Comparison of ENCODE assay signal across 8 cellular contexts in the genomic region with DNA sequence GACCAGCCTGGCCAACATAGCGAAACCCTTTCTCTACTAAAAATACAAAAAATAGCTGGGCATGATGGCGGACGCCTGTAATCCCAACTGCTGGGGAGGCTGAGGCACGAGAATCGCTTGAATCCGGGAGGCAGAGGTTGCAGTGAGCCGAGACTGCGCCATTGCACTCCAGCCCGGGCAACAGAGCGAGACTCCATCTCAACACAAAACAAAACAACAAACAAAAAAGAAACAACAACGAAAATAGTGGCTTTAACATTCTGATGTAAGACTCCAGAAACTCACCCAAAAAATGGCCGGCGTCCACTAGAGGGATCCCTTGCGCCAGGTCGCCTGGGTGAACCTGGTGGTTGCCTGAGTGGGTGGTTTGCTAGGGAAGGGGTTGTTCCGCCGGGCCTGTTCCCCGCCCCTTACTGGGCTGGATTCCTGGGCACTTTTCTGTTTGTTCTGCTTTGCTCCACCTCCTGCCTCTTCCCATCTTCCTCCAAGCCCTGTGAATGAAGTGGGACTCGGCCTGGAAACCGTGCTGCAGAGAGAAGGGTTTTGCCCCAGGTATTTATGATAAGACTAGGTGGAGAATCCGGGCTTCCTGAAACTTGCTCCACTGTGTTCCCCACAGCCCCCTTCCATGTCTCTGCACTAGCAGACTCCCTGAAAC. TPM values are rescaled to one million over a fixed set of nuclear protein-coding genes. Genes with fewer than 3 reads are reported as not detected.
DNase-seq lines count a peak whose midpoint lies in the region; ATAC-seq and TF ChIP-seq lines count a peak whose summit lies in the region.

No MANE protein-coding gene starts in this region.

- TF ChIP-seq CTCF in MCF 10A (IDR thresholded peaks at IDR 0.05; ENCODE audit: unreplicated experiment) (peak; percentile 28), mucosa of descending colon (IDR thresholded peaks at IDR 0.05) (peak; percentile 12)

- DNase-seq in EH (ENCODE audit: low read depth) (peak; percentile 65), T-helper 9 cell (peak; percentile 13), MCF 10A (ENCODE audit: unreplicated experiment) (peak; percentile 78), mucosa of descending colon (peak in 2 of 3 donors; percentile 68 to 80)

- H3K9me3 ChIP-seq in mucosa of descending colon: no peaks in the 10 kb centered on the region

- TF ChIP-seq RAD21 in Ishikawa (IDR thresholded peaks at IDR 0.05; ENCODE audit: low read depth): peak; percentile 56

- no peak for TF ChIP-seq EP300 in Ishikawa (IDR thresholded peaks at IDR 0.05; ENCODE audit: borderline replicate concordance)

- H3K36me3 Mint-ChIP-seq in MCF 10A (ENCODE audit: insufficient read depth, unreplicated experiment): peaks cover 33% of the 10 kb centered on the region

- H3K4me3 ChIP-seq in mucosa of descending colon: no peak overlapping the region

- POLR2A ChIA-PET in MCF 10A (lab: Yijun Ruan, JAX): interaction anchor here (1.0 to 5.6 kb wide), 3 partner anchors 10 to 48 kb away, joined by 3 to 33 read pairs (median 14); a partner anchor contains a TSS

- intact Hi-C loops in MCF 10A (cut with micrococcal nuclease): no loop called here
- intact Hi-C loops in mucosa of descending colon (cut with DNase I, micrococcal nuclease): no loop called here

- no peaks in the 10 kb centered on the region for H3K4me1 Mint-ChIP-seq in MCF 10A (ENCODE audit: insufficient read depth, unreplicated experiment)

- no peaks in the 10 kb centered on the region for H3K27me3 Mint-ChIP-seq in MCF 10A (ENCODE audit: insufficient read depth, unreplicated experiment)

- TSS peak; percentile 58 for BruUV-seq in MCF 10A (replicated peaks; lab: Mats Ljungman, UMichigan)

- ATAC-seq in mucosa of descending colon (peak; percentile 71), GM19395 (IDR thresholded peaks at IDR 0.05; ENCODE audit: unreplicated experiment) (no peak), HG03457 (IDR thresholded peaks at IDR 0.05; ENCODE audit: unreplicated experiment) (no peak), HG03097 (IDR thresholded peaks at IDR 0.05; ENCODE audit: low FRiP score, unreplicated experiment) (no peak)

- no peak overlapping the region for H3K4me3 Mint-ChIP-seq in MCF 10A (ENCODE audit: unreplicated experiment)

- H3K4me1 ChIP-seq in mucosa of descending colon (ENCODE audit: low read depth): peaks cover 18% of the 10 kb centered on the region

- H3K27ac Mint-ChIP-seq in MCF 10A (ENCODE audit: low read depth, unreplicated experiment): peak overlapping the region; percentile 27

- no peaks in the 10 kb centered on the region for H3K36me3 ChIP-seq in mucosa of descending colon (ENCODE audit: low read depth)

- H3K9me3 Mint-ChIP-seq in MCF 10A (ENCODE audit: unreplicated experiment): no peaks in the 10 kb centered on the region

- CTCF ChIA-PET in MCF 10A (lab: Yijun Ruan, JAX): interaction anchor here (0.6 to 0.7 kb wide), 2 partner anchors 144 to 400 kb away, joined by 3 read pairs; no protein-coding TSS in a partner anchor

TF ChIP-seq in Ishikawa, 13 proteins besides CTCF, POLR2A, EP300 and RAD21:
- TF ChIP-seq TAF1 (IDR thresholded peaks at IDR 0.05; ENCODE audit: low read depth) (no peak), YY1 (IDR thresholded peaks at IDR 0.05; ENCODE audit: low read depth) (0 out of 2 replicates have a peak, but pooled peaks have one; percentile 51)

RNA-seq across cellular contexts. Expression of a gene that starts 1.5 kb away (rescaled TPM):
- total RNA-seq in MCF 10A (2022): 150 and 182 TPM in 2 replicates
- 10 to 100 TPM; 13.3 to 21.6 (median 18.7) TPM for total RNA-seq in mucosa of descending colon

RNA-seq across cellular contexts. Expression of a gene that starts 25.9 kb away (rescaled TPM):
- total RNA-seq in MCF 10A (2022): 235 and 250 TPM in 2 replicates
- total RNA-seq in mucosa of descending colon: 100 to 1,000 TPM; 196 to 265 (median 251) TPM

RNA-seq across cellular contexts. Expression of a gene that starts 48.8 kb away (rescaled TPM):
- 55.5 and 60.0 TPM in 2 replicates for total RNA-seq in MCF 10A (2022)
- 10 to 100 TPM; 10.9 to 15.4 (median 13.3) TPM for total RNA-seq in mucosa of descending colon

RNA-seq across cellular contexts. Expression of a gene that starts 54.9 kb away (rescaled TPM):
- total RNA-seq in MCF 10A (2022) (47.7 and 51.4 TPM in 2 replicates), mucosa of descending colon (10 to 100 TPM; 34.2 to 42.0 (median 36.6) TPM)

Comparison
In these comparisons a context has a peak if more than half of its experiments do, and no peak if none do; other contexts are left out.
1. DNase-seq: peak in every context shown above with its lines; median percentile 78 in MCF 10A; 74 in mucosa of descending colon; 65 in EH; 13 in T-helper 9 cell.